Comparison of ENCODE assay signal across 8 cellular contexts in genomic region chr12:41663487-41664258, GRCh38.
A peak's percentile ranks its signal among the peaks of the same experiment; 100 is the strongest.
DNase-seq lines count a peak whose midpoint lies in the region; ATAC-seq lines count a peak whose summit lies in the region.

No MANE protein-coding gene starts in this region.

- WGBS in mesodermal cell (ENCODE audit: insufficient coverage in 2 of 2), 2 experiments = 0 to 23% methylated on average over 1 to 3 of the region's 4 CpGs

- ATAC-seq in activated CD4-positive, CD25-positive, alpha-beta regulatory T cell treated with anti-CD3 and anti-CD28 coated beads, Interleukin-2, amount 50 U/mL, for 24 hours = no peak
- no peak for ATAC-seq in HG03442 (IDR thresholded peaks at IDR 0.05; ENCODE audit: unreplicated experiment)

- no peaks in the 10 kb centered on the region for H3K4me1 ChIP-seq in mesodermal cell (ENCODE audit: control insufficient read depth, insufficient read depth, low read length, poor library complexity, severe bottlenecking)

- peak overlapping the region; percentile 49 for H3K27ac ChIP-seq in mesodermal cell (ENCODE audit: low read depth, low read length, severe bottlenecking)

- H3K9me3 ChIP-seq in mesodermal cell (ENCODE audit: control insufficient read depth, low read length) = no peaks in the 10 kb centered on the region

- H3K4me3 ChIP-seq in mesodermal cell (ENCODE audit: extremely low read depth, insufficient read depth, low read length, poor library complexity, severe bottlenecking) = no peak overlapping the region

- DNase-seq in DMS 273 (lab: John Stamatoyannopoulos, UW; ENCODE audit: unreplicated experiment) (peak; percentile 50), NCI-H1417 treated with DMSO at 0.1 percent for 48 hours (lab: John Stamatoyannopoulos, UW) (peak; percentile 28), cerebellar cortex (ENCODE audit: low spot score) (peak; percentile 7), hypothalamus (lab: John Stamatoyannopoulos, UW) (no peak)
- DNase-seq in stimulated activated CD4-positive, alpha-beta T cell treated with anti-CD3 and anti-CD28 coated beads, Interleukin-15, amount 100 ng/mL, for 24 hours = no peak

- H3K36me3 ChIP-seq in mesodermal cell (ENCODE audit: control insufficient read depth, insufficient read depth, low read length) = no peaks in the 10 kb centered on the region

Comparison
In these comparisons a context has a peak if more than half of its experiments do, and no peak if none do; other contexts are left out.
1. DNase-seq: peak in DMS 273 (single experiment), NCI-H1417 treated with DMSO at 0.1 percent for 48 hours (single experiment) and cerebellar cortex (single experiment); none in hypothalamus (0 of 51) and stimulated activated CD4-positive, alpha-beta T cell treated with anti-CD3 and anti-CD28 coated beads, Interleukin-15, amount 100 ng/mL, for 24 hours (single experiment).